ENCODE assay signal across 1 cellular context in the genomic region with DNA sequence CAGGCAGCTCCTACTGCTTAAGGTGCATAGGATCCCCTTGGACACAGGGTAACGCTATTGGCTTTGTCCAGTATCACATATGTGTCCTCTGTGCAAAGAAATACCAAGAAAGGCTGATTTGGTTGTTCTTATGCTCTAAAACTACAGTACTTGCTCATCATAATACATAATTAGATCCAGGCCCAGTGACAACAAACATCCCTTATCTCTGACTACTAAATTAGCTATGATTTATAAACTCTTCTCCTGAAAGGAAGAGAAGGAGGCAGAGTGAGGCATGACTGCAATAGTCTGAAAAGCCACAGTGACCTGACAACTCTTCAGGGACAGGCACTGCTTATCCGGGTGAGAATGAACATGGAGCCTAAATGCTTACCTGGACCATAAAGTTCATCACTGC.
TF ChIP-seq lines count a peak whose summit lies in the region.

No MANE protein-coding gene starts in this region.

TF ChIP-seq in SK-N-SH treated with all-trans-retinoic acid at 6 μM for 48 hours, 23 proteins besides CTCF, POLR2A, EP300 and RAD21 (continued from another document):
- no peak for TF ChIP-seq PATZ1 (CRISPR knock-in tag; IDR thresholded peaks at IDR 0.05; ENCODE audit: borderline replicate concordance)
- TF ChIP-seq ZNF8 (CRISPR knock-in tag; IDR thresholded peaks at IDR 0.05), result no peak
- TF ChIP-seq ARNTL (CRISPR knock-in tag; IDR thresholded peaks at IDR 0.05; ENCODE audit: borderline replicate concordance, low read depth), result no peak
- TF ChIP-seq RARB (CRISPR knock-in tag; IDR thresholded peaks at IDR 0.05), result no peak
- TF ChIP-seq TOX (CRISPR knock-in tag; IDR thresholded peaks at IDR 0.05; ENCODE audit: borderline replicate concordance), result no peak
- TF ChIP-seq TCF4 (CRISPR knock-in tag; IDR thresholded peaks at IDR 0.05; ENCODE audit: borderline replicate concordance), result peak; percentile 47; the same call in 1 of the 2 replicates
- no peak for TF ChIP-seq CSDC2 (CRISPR knock-in tag; IDR thresholded peaks at IDR 0.05)
- TF ChIP-seq ZFP30 (CRISPR knock-in tag; IDR thresholded peaks at IDR 0.05), result no peak
- no peak for TF ChIP-seq GLIS3 (CRISPR knock-in tag; IDR thresholded peaks at IDR 0.05)
- TF ChIP-seq PPARA (CRISPR knock-in tag; IDR thresholded peaks at IDR 0.05; ENCODE audit: borderline replicate concordance), result no peak
- no peak for TF ChIP-seq BACH2 (CRISPR knock-in tag; IDR thresholded peaks at IDR 0.05; ENCODE audit: borderline replicate concordance)
- 0 out of 2 replicates have a peak, but pooled peaks have one; percentile 20 for TF ChIP-seq ZFP3 (CRISPR knock-in tag; IDR thresholded peaks at IDR 0.05)
- TF ChIP-seq ZNF565 (CRISPR knock-in tag; conservative IDR thresholded peaks at IDR 0.05; ENCODE audit: low read depth), result no peak
- TF ChIP-seq ZC3H10 (CRISPR knock-in tag; IDR thresholded peaks at IDR 0.05), result no peak
- no peak for TF ChIP-seq SNAI2 (CRISPR knock-in tag; IDR thresholded peaks at IDR 0.05)
